18 cellular contexts compared by ENCODE assay signal in the genomic region with DNA sequence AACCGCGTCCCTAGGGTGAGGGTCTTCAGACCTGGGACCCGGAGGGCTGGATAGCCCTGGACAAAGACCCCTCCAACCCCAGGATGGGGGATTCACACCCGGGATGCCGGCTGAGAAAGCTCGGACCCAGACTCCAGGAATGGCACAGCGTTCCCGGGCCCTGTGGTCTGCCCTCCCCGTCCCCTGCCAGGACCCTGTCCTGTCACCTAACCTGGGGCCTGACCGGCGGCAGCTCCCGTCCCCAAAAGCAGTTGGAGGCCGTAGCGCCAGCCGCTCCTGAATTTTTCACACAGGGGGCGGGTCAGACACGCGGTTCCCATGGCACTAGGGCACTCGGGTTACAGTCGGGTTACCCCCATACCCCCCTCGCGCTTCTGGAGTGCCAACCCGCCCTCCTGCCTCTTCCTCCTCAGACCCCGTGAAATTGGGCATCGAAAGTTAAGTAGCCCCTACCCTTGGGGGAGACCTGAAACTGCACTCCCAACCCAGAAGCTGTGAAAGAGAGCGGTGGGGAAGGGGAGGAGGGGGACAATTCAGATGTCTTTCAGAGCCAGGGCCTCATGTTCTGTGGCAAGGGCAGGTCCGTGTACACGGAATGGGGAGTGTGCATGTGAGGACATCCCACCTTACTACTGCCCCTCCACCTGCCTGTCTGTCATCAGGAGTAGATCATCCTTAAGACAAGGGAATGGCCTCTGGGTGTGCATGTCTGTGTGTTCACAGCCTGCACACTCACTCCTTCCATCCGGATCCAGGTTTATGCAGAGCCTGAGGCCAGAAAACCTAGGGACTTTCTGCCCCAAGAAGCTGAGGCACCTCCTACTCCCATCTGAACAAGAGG. TPM values are rescaled to one million over a fixed set of nuclear protein-coding genes. Genes with fewer than 3 reads are reported as not detected.
DNase-seq lines count a peak whose midpoint lies in the region; ATAC-seq and TF ChIP-seq lines count a peak whose summit lies in the region.
"Had no signal": no experiment of that assay in that cellular context is flagged by ENCODE, and none has a peak within 500 bp of the region (broad histone marks: within the 10 kb centered on the region; RNA-seq: fewer than 3 reads in every experiment).

No MANE protein-coding gene starts in this region.

- H3K27me3 ChIP-seq in skeletal muscle tissue (ENCODE audit: control insufficient read depth in 3 of 3, insufficient read depth in 3 of 3, low read length in 3 of 3), result peaks cover 19 to 28% (median 25%) of the 10 kb centered on the region in 3 donors
- peaks cover 41% of the 10 kb centered on the region for H3K27me3 ChIP-seq in BE2C

- H3K9me3 Mint-ChIP-seq in activated CD4-positive, alpha-beta T cell treated with anti-CD3 and anti-CD28 coated beads for 36 hours (ENCODE audit: low read depth), result peaks cover 3% of the 10 kb centered on the region
- H3K9me3 Mint-ChIP-seq in type B pancreatic cell, result peaks cover 19% of the 10 kb centered on the region
- H3K9me3 Mint-ChIP-seq: effector memory CD8-positive, alpha-beta T cell had no signal

- TF ChIP-seq CTCF in GM20000 (IDR thresholded peaks at IDR 0.05; ENCODE audit: extremely low read depth, missing control alignments) (no peak), cardiac fibroblast (IDR thresholded peaks at IDR 0.05; ENCODE audit: low read depth, low read length) (no peak), type B pancreatic cell (conservative IDR thresholded peaks at IDR 0.05) (no peak), BE2C (IDR thresholded peaks at IDR 0.05; ENCODE audit: low read depth, low read length) (no peak)

- no peak for ATAC-seq in activated CD4-positive, alpha-beta T cell treated with anti-CD3 and anti-CD28 coated beads for 36 hours
- ATAC-seq: effector memory CD8-positive, alpha-beta T cell had no signal

- H3K9me3 ChIP-seq in iPS-18c (ENCODE audit: control insufficient read depth, insufficient read depth, low read length), result no peaks in the 10 kb centered on the region
- H3K9me3 ChIP-seq in skeletal muscle tissue (ENCODE audit: control insufficient read depth in 3 of 3, low read length in 3 of 3), result no peaks in the 10 kb centered on the region
- H3K9me3 ChIP-seq in BE2C, result no peaks in the 10 kb centered on the region; the same call in 1 of the 2 replicates

- H3K4me3 ChIP-seq in cardiac fibroblast (replicated peaks in 1 of 2; ENCODE audit: low read depth in 2 of 2, low read length in 2 of 2) (peak overlapping the region; percentile 43 to 50), iPS-18c (ENCODE audit: insufficient read depth, low read depth, low read length) (peak overlapping the region; percentile 71), skeletal muscle tissue (ENCODE audit: low read length in 3 of 3) (peak overlapping the region; percentile 62 to 70 (median 69)), BE2C (ENCODE audit: low read depth, low read length) (no peak overlapping the region)
- H3K4me3 ChIP-seq: K562 had no signal

- H3K27ac ChIP-seq in skeletal muscle tissue (ENCODE audit: low read depth, low read length), result peak overlapping the region; percentile 62
- H3K27ac ChIP-seq in caudate nucleus (ENCODE audit: low read depth, low read length), result no peak overlapping the region
- H3K27ac ChIP-seq: C4-2B had no signal

- no peak overlapping the region for H3K4me3 Mint-ChIP-seq in activated CD4-positive, alpha-beta T cell treated with anti-CD3 and anti-CD28 coated beads for 36 hours
- no peak overlapping the region for H3K4me3 Mint-ChIP-seq in type B pancreatic cell
- H3K4me3 Mint-ChIP-seq: activated naive CD8-positive, alpha-beta T cell; neural crest cell had no signal

- no peak overlapping the region for H3K27ac Mint-ChIP-seq in activated CD4-positive, alpha-beta T cell treated with anti-CD3 and anti-CD28 coated beads for 36 hours
- H3K27ac Mint-ChIP-seq in type B pancreatic cell, result no peak overlapping the region
- H3K27ac Mint-ChIP-seq: activated naive CD8-positive, alpha-beta T cell; effector memory CD8-positive, alpha-beta T cell had no signal

- POLR2A ChIA-PET in activated CD4-positive, alpha-beta T cell treated with anti-CD3 and anti-CD28 coated beads for 36 hours (lab: Charles Lee), result no interaction called here

- peaks cover 9% of the 10 kb centered on the region for H3K4me1 Mint-ChIP-seq in activated CD4-positive, alpha-beta T cell treated with anti-CD3 and anti-CD28 coated beads for 36 hours
- H3K4me1 Mint-ChIP-seq in type B pancreatic cell (ENCODE audit: unreplicated experiment), result no peaks in the 10 kb centered on the region
- H3K4me1 Mint-ChIP-seq: neural crest cell had no signal

- H3K4me1 ChIP-seq in skeletal muscle tissue (ENCODE audit: control insufficient read depth in 3 of 3, insufficient read depth in 3 of 3, low read length in 3 of 3) (peaks cover 9 to 10% (median 10%) of the 10 kb centered on the region in 3 donors), BE2C (no peaks in the 10 kb centered on the region)

- peaks cover 0 to 2% (median 0%) of the 10 kb centered on the region in 3 donors for H3K36me3 ChIP-seq in skeletal muscle tissue (ENCODE audit: control insufficient read depth in 3 of 3, insufficient read depth in 3 of 3, low read length in 3 of 3)
- H3K36me3 ChIP-seq in BE2C, result no peaks in the 10 kb centered on the region

- H3K27me3 Mint-ChIP-seq in activated CD4-positive, alpha-beta T cell treated with anti-CD3 and anti-CD28 coated beads for 36 hours, result peaks cover 34% of the 10 kb centered on the region
- H3K27me3 Mint-ChIP-seq in type B pancreatic cell, result peaks cover 37% of the 10 kb centered on the region

- CTCF ChIA-PET in activated CD4-positive, alpha-beta T cell treated with anti-CD3 and anti-CD28 coated beads for 36 hours (lab: Charles Lee), result interaction anchor here (0.7 to 3.3 kb wide), 2 partner anchors 28 to 35 kb away, joined by 3 to 16 read pairs; partner anchors contain the start of gene DEFB123

- DNase-seq in GM20000 (ENCODE audit: low spot score) (peak; percentile 33), cardiac fibroblast (ENCODE audit: low read depth in 2 of 2) (no peak), caudate nucleus (lab: John Stamatoyannopoulos, UW) (no peak), type B pancreatic cell (ENCODE audit: extremely low spot score, unreplicated experiment) (no peak), BE2C (no peak)
- no peak for DNase-seq in activated CD4-positive, alpha-beta T cell treated with anti-CD3 and anti-CD28 coated beads for 36 hours
- DNase-seq: activated CD8-positive, alpha-beta memory T cell treated with anti-CD3 and anti-CD28 coated beads for 24 hours; effector memory CD8-positive, alpha-beta T cell; GOT3; NCI-H1930; T-helper 2 cell had no signal

- peak overlapping the region; percentile 45 to 74 (median 57) for H3K9ac ChIP-seq in skeletal muscle tissue (ENCODE audit: low read depth in 1 of 3, low read length in 3 of 3)

- intact Hi-C loops in activated CD4-positive, alpha-beta T cell treated with anti-CD3 and anti-CD28 coated beads for 36 hours (cut with DNase I, micrococcal nuclease), result no loop called here

- peaks cover 2% of the 10 kb centered on the region for H3K36me3 Mint-ChIP-seq in activated CD4-positive, alpha-beta T cell treated with anti-CD3 and anti-CD28 coated beads for 36 hours (ENCODE audit: low read depth)
- peaks cover 4% of the 10 kb centered on the region for H3K36me3 Mint-ChIP-seq in type B pancreatic cell
- H3K36me3 Mint-ChIP-seq: activated naive CD8-positive, alpha-beta T cell had no signal

RNA-seq across cellular contexts. Expression of gene REM1, which starts 0.6 kb away (rescaled TPM):
- total RNA-seq in skeletal muscle tissue (4.7 TPM), type B pancreatic cell (ENCODE audit: low replicate concordance) (not detected in 2 replicates)
- total RNA-seq in activated CD4-positive, alpha-beta T cell treated with anti-CD3 and anti-CD28 coated beads for 36 hours, result not detected
- polyA plus RNA-seq in BE2C (2012; ENCODE audit: insufficient read depth, insufficient read length, low read depth), result not detected
- total RNA-seq: K562, neural crest cell, temporal lobe had no signal
- polyA plus RNA-seq: K562 had no signal

RNA-seq across cellular contexts. Expression of gene DEFB124, which starts 0.8 kb away (rescaled TPM):
- total RNA-seq in skeletal muscle tissue, result not detected
- not detected for total RNA-seq in activated CD4-positive, alpha-beta T cell treated with anti-CD3 and anti-CD28 coated beads for 36 hours
- not detected in 2 replicates for total RNA-seq in type B pancreatic cell (ENCODE audit: low replicate concordance)
- not detected for polyA plus RNA-seq in BE2C (2012; ENCODE audit: insufficient read depth, insufficient read length, low read depth)
- total RNA-seq: K562, neural crest cell, temporal lobe had no signal
- polyA plus RNA-seq: K562 had no signal

RNA-seq across cellular contexts. Expression of gene DEFB123, which starts 35.3 kb away (rescaled TPM):
- total RNA-seq in skeletal muscle tissue (not detected), type B pancreatic cell (ENCODE audit: low replicate concordance) (not detected in 2 replicates)
- total RNA-seq in activated CD4-positive, alpha-beta T cell treated with anti-CD3 and anti-CD28 coated beads for 36 hours, result not detected
- polyA plus RNA-seq in BE2C (2012; ENCODE audit: insufficient read depth, insufficient read length, low read depth), result not detected
- total RNA-seq: K562, neural crest cell, temporal lobe had no signal
- polyA plus RNA-seq: K562 had no signal

RNA-seq across cellular contexts. Expression of gene HM13, which starts 38.5 kb away (rescaled TPM):
- total RNA-seq in skeletal muscle tissue (30.8 TPM), type B pancreatic cell (ENCODE audit: low replicate concordance) (246 and 281 TPM in 2 replicates)
- total RNA-seq in activated CD4-positive, alpha-beta T cell treated with anti-CD3 and anti-CD28 coated beads for 36 hours, result 100 to 1,000 TPM; 108 to 111 TPM
- 295 TPM for polyA plus RNA-seq in BE2C (2012; ENCODE audit: insufficient read depth, insufficient read length, low read depth)
